Comparison of ENCODE assay signal across 8 cellular contexts in genomic region chr20:63223121-63223825, GRCh38. TPM values are rescaled to one million over a fixed set of nuclear protein-coding genes. Genes with fewer than 3 reads are reported as not detected.
DNase-seq lines count a peak whose midpoint lies in the region; ATAC-seq and TF ChIP-seq lines count a peak whose summit lies in the region.

No MANE protein-coding gene starts in this region.

- no peak overlapping the region for H2AFZ ChIP-seq in osteoblast (ENCODE audit: low read length)

- CTCF ChIA-PET in activated CD4-positive, alpha-beta memory T cell treated with anti-CD3 and anti-CD28 coated beads, Interleukin-2, amount 10 ng/mL, durations not matched to agents 7 days and 5 days (lab: Charles Lee), result interaction anchor here (0.6 to 3.0 kb wide), 23 partner anchors 9 to 297 kb away, joined by 3 to 25 read pairs (median 5); partner anchors contain the start of genes BIRC7 and PPDPF

- peaks cover 11% of the 10 kb centered on the region for H3K27me3 ChIP-seq in osteoblast (ENCODE audit: insufficient read depth, low read length)

- no peaks in the 10 kb centered on the region for H3K36me3 Mint-ChIP-seq in activated CD4-positive, alpha-beta memory T cell treated with anti-CD3 and anti-CD28 coated beads, Interleukin-2, amount 10 ng/mL, durations not matched to agents 7 days and 5 days (ENCODE audit: low read depth)

- DNase-seq in DMS79 treated with DMSO at 0.1 percent for 48 hours (lab: John Stamatoyannopoulos, UW), result peak; percentile 39
- DNase-seq in DMS79 (lab: John Stamatoyannopoulos, UW), result no peak
- DNase-seq in NAMALWA (ENCODE audit: low spot score), result peak; percentile 70
- DNase-seq in activated CD4-positive, alpha-beta memory T cell treated with anti-CD3 and anti-CD28 coated beads, Interleukin-2, amount 10 ng/mL, durations not matched to agents 7 days and 5 days, result peak; percentile 54
- DNase-seq in epithelial cell of esophagus (ENCODE audit: low read depth), result peak; percentile 51
- DNase-seq in osteoblast (ENCODE audit: insufficient read length, low spot score, missing footprints), result peak; percentile 89
- DNase-seq in HCEC 1CT, result no peak

- no peak overlapping the region for H3K4me2 ChIP-seq in osteoblast (ENCODE audit: insufficient read depth, low read length)

- POLR2A ChIA-PET in activated CD4-positive, alpha-beta memory T cell treated with anti-CD3 and anti-CD28 coated beads, Interleukin-2, amount 10 ng/mL, durations not matched to agents 7 days and 5 days (lab: Charles Lee), result interaction anchor here (1.1 kb wide), 1 partner anchor 159 kb away, joined by 4 read pairs; no protein-coding TSS in a partner anchor

- H3K27ac Mint-ChIP-seq in activated CD4-positive, alpha-beta memory T cell treated with anti-CD3 and anti-CD28 coated beads, Interleukin-2, amount 10 ng/mL, durations not matched to agents 7 days and 5 days, result no peak overlapping the region

- H3K79me2 ChIP-seq in osteoblast (ENCODE audit: insufficient read depth, low read length), result no peaks in the 10 kb centered on the region

- H3K4me3 ChIP-seq in epithelial cell of esophagus (ENCODE audit: low read length), result no peak overlapping the region
- no peak overlapping the region for H3K4me3 ChIP-seq in osteoblast (ENCODE audit: insufficient read depth, low read length)

- H3K27ac ChIP-seq in osteoblast (ENCODE audit: low read depth, low read length), result no peak overlapping the region

- no peak for ATAC-seq in HG03439 (IDR thresholded peaks at IDR 0.05; ENCODE audit: unreplicated experiment)

- H3K4me1 Mint-ChIP-seq in activated CD4-positive, alpha-beta memory T cell treated with anti-CD3 and anti-CD28 coated beads, Interleukin-2, amount 10 ng/mL, durations not matched to agents 7 days and 5 days, result no peaks in the 10 kb centered on the region

- H3K9me3 ChIP-seq in osteoblast (ENCODE audit: low read depth, low read length), result no peaks in the 10 kb centered on the region

- H3K9me3 Mint-ChIP-seq in activated CD4-positive, alpha-beta memory T cell treated with anti-CD3 and anti-CD28 coated beads, Interleukin-2, amount 10 ng/mL, durations not matched to agents 7 days and 5 days, result no peaks in the 10 kb centered on the region

- H3K27me3 Mint-ChIP-seq in activated CD4-positive, alpha-beta memory T cell treated with anti-CD3 and anti-CD28 coated beads, Interleukin-2, amount 10 ng/mL, durations not matched to agents 7 days and 5 days, result peaks cover 5% of the 10 kb centered on the region

- H3K4me3 Mint-ChIP-seq in activated CD4-positive, alpha-beta memory T cell treated with anti-CD3 and anti-CD28 coated beads, Interleukin-2, amount 10 ng/mL, durations not matched to agents 7 days and 5 days, result no peak overlapping the region

- no peaks in the 10 kb centered on the region for H4K20me1 ChIP-seq in osteoblast (ENCODE audit: insufficient read depth, low read length)

- H3K36me3 ChIP-seq in osteoblast (ENCODE audit: insufficient read depth, low read length), result no peaks in the 10 kb centered on the region

- peak; percentile 83 for TF ChIP-seq CTCF in epithelial cell of esophagus (IDR thresholded peaks at IDR 0.05; ENCODE audit: insufficient read depth, low read depth, low read length, missing control alignments)
- peak; percentile 82 for TF ChIP-seq CTCF in osteoblast (IDR thresholded peaks at IDR 0.05; ENCODE audit: extremely low read depth, low read depth, low read length)

- peaks cover 8% of the 10 kb centered on the region for H3K4me1 ChIP-seq in osteoblast (ENCODE audit: insufficient read depth, low read length)

RNA-seq across cellular contexts. Expression of gene YTHDF1, which starts 7.3 kb away (rescaled TPM):
- total RNA-seq in activated CD4-positive, alpha-beta memory T cell treated with anti-CD3 and anti-CD28 coated beads, Interleukin-2, amount 10 ng/mL, durations not matched to agents 7 days and 5 days, result 10 to 100 TPM; 36.1 to 36.8 TPM
- total RNA-seq in osteoblast, result 23.9 and 26.8 TPM in 2 replicates

RNA-seq across cellular contexts. Expression of gene BIRC7, which starts 12.4 kb away (rescaled TPM):
- not detected for total RNA-seq in activated CD4-positive, alpha-beta memory T cell treated with anti-CD3 and anti-CD28 coated beads, Interleukin-2, amount 10 ng/mL, durations not matched to agents 7 days and 5 days
- total RNA-seq in osteoblast, result under 0.01 and 0.29 TPM in 2 replicates

RNA-seq across cellular contexts. Expression of gene NKAIN4, which starts 31.0 kb away (rescaled TPM):
- not detected for total RNA-seq in activated CD4-positive, alpha-beta memory T cell treated with anti-CD3 and anti-CD28 coated beads, Interleukin-2, amount 10 ng/mL, durations not matched to agents 7 days and 5 days
- total RNA-seq in osteoblast, result not detected in 2 replicates

RNA-seq across cellular contexts. Expression of gene ARFGAP1, which starts 49.3 kb away (rescaled TPM):
- 10 to 100 TPM; 80.1 to 82.0 TPM for total RNA-seq in activated CD4-positive, alpha-beta memory T cell treated with anti-CD3 and anti-CD28 coated beads, Interleukin-2, amount 10 ng/mL, durations not matched to agents 7 days and 5 days
- 63.1 and 68.4 TPM in 2 replicates for total RNA-seq in osteoblast

Comparison
In these comparisons a context has a peak if more than half of its experiments do, and no peak if none do; other contexts are left out.
1. DNase-seq: peak in DMS79 treated with DMSO at 0.1 percent for 48 hours (single experiment), NAMALWA (single experiment), activated CD4-positive, alpha-beta memory T cell treated with anti-CD3 and anti-CD28 coated beads, Interleukin-2, amount 10 ng/mL, durations not matched to agents 7 days and 5 days (single experiment), epithelial cell of esophagus (single experiment) and osteoblast (single experiment); none in DMS79 (single experiment) and HCEC 1CT (single experiment).